ENCODE assay signal across 19 cellular contexts in genomic region chr1:167068761-167069160, GRCh38. TPM values are rescaled to one million over a fixed set of nuclear protein-coding genes. Genes with fewer than 3 reads are reported as not detected.
DNase-seq lines count a peak whose midpoint lies in the region; ATAC-seq, FAIRE-seq and TF ChIP-seq lines count a peak whose summit lies in the region.
"Had no signal": no experiment of that assay in that cellular context is flagged by ENCODE, and none has a peak within 500 bp of the region (broad histone marks: within the 10 kb centered on the region; RNA-seq: fewer than 3 reads in every experiment).

No MANE protein-coding gene starts in this region.

- no peak overlapping the region for H2BK120ac ChIP-seq in H9 (ENCODE audit: low read depth, low read length, poor library complexity, severe bottlenecking)

- no peak overlapping the region for H3K18ac ChIP-seq in H9 (ENCODE audit: insufficient read length, low read depth, low read length)

- H3K9me3 ChIP-seq in H9 (ENCODE audit: control insufficient read depth, low read depth, low read length) = no peaks in the 10 kb centered on the region
- H3K9me3 ChIP-seq in endodermal cell (ENCODE audit: control insufficient read depth, low read length) = no peaks in the 10 kb centered on the region

- no peaks in the 10 kb centered on the region for H3K79me2 ChIP-seq in H9 (ENCODE audit: insufficient read depth, low read length)

- H3K27me3 ChIP-seq in H9 (ENCODE audit: insufficient read depth, low read length) (no peaks in the 10 kb centered on the region), endodermal cell (ENCODE audit: control insufficient read depth, insufficient read depth, low read length, poor library complexity, severe bottlenecking) (no peaks in the 10 kb centered on the region)

- H2BK20ac ChIP-seq in H9 (ENCODE audit: low read depth, low read length, poor library complexity, severe bottlenecking) = no peak overlapping the region

- H2BK12ac ChIP-seq in H9 (ENCODE audit: insufficient read length, low read depth, low read length) = no peak overlapping the region

- no peak overlapping the region for H2BK15ac ChIP-seq in H9 (ENCODE audit: low read depth, low read length)

- H3K36me3 ChIP-seq in endodermal cell (ENCODE audit: control insufficient read depth, insufficient read depth, low read length) = no peaks in the 10 kb centered on the region

- DNase-seq in H9 = no peak
- DNase-seq in HTR-8/SVneo (ENCODE audit: insufficient read length, low spot score) = no peak
- peak; percentile 43 for DNase-seq in endodermal cell
- no peak for DNase-seq in NCI-H1694 (lab: John Stamatoyannopoulos, UW)
- DNase-seq: C1 segment of cervical spinal cord; CD4-positive, alpha-beta memory T cell; COR-L47; DMS153; DND-41; GOT3; H7 had no signal

- no peaks in the 10 kb centered on the region; the same call in none of the 2 replicates for H3K27me3 Mint-ChIP-seq in H9 (ENCODE audit: low read depth)
- H3K27me3 Mint-ChIP-seq in endodermal cell (ENCODE audit: insufficient read depth) = peaks cover 5% of the 10 kb centered on the region
- H3K27me3 Mint-ChIP-seq: CD4-positive, alpha-beta memory T cell had no signal

- H3K4ac ChIP-seq in H9 (ENCODE audit: low read depth, low read length) = no peak overlapping the region

- H3K4me1 ChIP-seq in H9 (ENCODE audit: insufficient read depth, low read length) (no peaks in the 10 kb centered on the region), endodermal cell (ENCODE audit: control insufficient read depth, insufficient read depth, low read length) (no peaks in the 10 kb centered on the region)

- no peak overlapping the region for H3K27ac Mint-ChIP-seq in H9
- H3K27ac Mint-ChIP-seq in endodermal cell = no peak overlapping the region

- no peak overlapping the region for H4K5ac ChIP-seq in H9 (ENCODE audit: insufficient read length, low read depth, low read length)

- no peak overlapping the region for H4K91ac ChIP-seq in H9 (ENCODE audit: insufficient read length, low read depth, low read length)

- no peaks in the 10 kb centered on the region for H3K9me3 Mint-ChIP-seq in H9
- no peaks in the 10 kb centered on the region for H3K9me3 Mint-ChIP-seq in endodermal cell
- H3K9me3 Mint-ChIP-seq: CD4-positive, alpha-beta memory T cell had no signal

- peaks cover 6 to 15% of the 10 kb centered on the region in 2 experiments for H3K4me1 Mint-ChIP-seq in H9
- peaks cover 3% of the 10 kb centered on the region for H3K4me1 Mint-ChIP-seq in endodermal cell

- no peak overlapping the region for H3K9ac ChIP-seq in H9 (ENCODE audit: extremely low read depth, insufficient read length, low read length)
- H3K9ac ChIP-seq in endodermal cell (ENCODE audit: extremely low read depth, low read length, poor library complexity, severe bottlenecking) = no peak overlapping the region

- H2BK5ac ChIP-seq in H9 (ENCODE audit: insufficient read length, low read length) = no peak overlapping the region

- no peak overlapping the region for H3K23ac ChIP-seq in H9 (ENCODE audit: insufficient read length, low read depth, low read length)

- FAIRE-seq in HTR-8/SVneo (lab: Jason Lieb, UNC) = peak; percentile 33
- FAIRE-seq: G401.6, GM12892 had no signal

- H3K36me3 Mint-ChIP-seq in H9 (ENCODE audit: insufficient read depth in 1 of 3, low read depth in 3 of 3) (no peaks in the 10 kb centered on the region), endodermal cell (ENCODE audit: low read depth) (no peaks in the 10 kb centered on the region)
- H3K36me3 Mint-ChIP-seq: CD4-positive, alpha-beta memory T cell had no signal

- no peak overlapping the region for H3K4me2 ChIP-seq in H9 (ENCODE audit: insufficient read depth, insufficient read length, low read length)

- no peak overlapping the region for H2AK5ac ChIP-seq in H9 (ENCODE audit: insufficient read length, low read length)

- no peak for ATAC-seq in HG02588 (IDR thresholded peaks at IDR 0.05; ENCODE audit: unreplicated experiment)
- ATAC-seq in HG02970 (IDR thresholded peaks at IDR 0.05; ENCODE audit: low FRiP score, unreplicated experiment) = no peak
- ATAC-seq: HCT116 had no signal

- H3K79me1 ChIP-seq in H9 (ENCODE audit: insufficient read depth, low read depth, low read length, poor library complexity, severe bottlenecking) = no peaks in the 10 kb centered on the region

- no peak overlapping the region for H2AFZ ChIP-seq in H9 (ENCODE audit: low read length)

- peaks cover 3% of the 10 kb centered on the region for H3K23me2 ChIP-seq in H9 (ENCODE audit: insufficient read length, low read depth, low read length, poor library complexity, severe bottlenecking)

- no peak overlapping the region for H3K14ac ChIP-seq in H9 (ENCODE audit: insufficient read depth, low read length)

- no peak overlapping the region for H3K56ac ChIP-seq in H9 (ENCODE audit: insufficient read length, low read depth, low read length)

- no peak overlapping the region for H3K4me3 ChIP-seq in endodermal cell (ENCODE audit: low read length)

- no CpG with 5 or more reads among the region's 13 CpGs for WGBS in H9 (ENCODE audit: extremely low coverage, insufficient read length, low lambda C conversion rate)
- WGBS in endodermal cell (ENCODE audit: insufficient coverage in 1 of 2, insufficient read length in 1 of 2), 2 experiments = 94 to 95% methylated on average over 13 of the region's 13 CpGs

- no peak overlapping the region for H3T11ph ChIP-seq in H9 (ENCODE audit: low read length)

- no peaks in the 10 kb centered on the region for H4K20me1 ChIP-seq in H9 (ENCODE audit: control insufficient read depth, insufficient read depth, insufficient read length)

- H4K8ac ChIP-seq in H9 (replicated peaks; ENCODE audit: insufficient read length, low read depth, low read length) = peak overlapping the region; percentile 19

- no peak overlapping the region for H3K4me3 Mint-ChIP-seq in H9
- no peak overlapping the region for H3K4me3 Mint-ChIP-seq in endodermal cell
- H3K4me3 Mint-ChIP-seq: CD4-positive, alpha-beta memory T cell had no signal

- no peak overlapping the region for H3K27ac ChIP-seq in H9 (ENCODE audit: insufficient read length, low read depth, low read length)
- no peak overlapping the region for H3K27ac ChIP-seq in endodermal cell (ENCODE audit: low read depth, low read length)

- TF ChIP-seq CTCF in H9 (conservative IDR thresholded peaks at IDR 0.05) = no peak
- TF ChIP-seq CTCF in endodermal cell (conservative IDR thresholded peaks at IDR 0.05) = no peak

RNA-seq across cellular contexts. Expression of gene GPA33, which starts 21.4 kb away (rescaled TPM):
- 0.11 TPM in 1 of 2 replicates, not detected in the other for total RNA-seq in H9 (2021)
- total RNA-seq in endodermal cell = 1 to 10 TPM in 1 of 2 donors, under 1 TPM in 1; 0.37 to 1.5 TPM
- 2.2 TPM for polyA plus RNA-seq in endodermal cell (2013, experiment 1 of 2)
- 1.4 TPM for polyA plus RNA-seq in endodermal cell (2013, experiment 2 of 2)
- total RNA-seq: A172, A673 had no signal
- polyA plus RNA-seq: BJ had no signal

RNA-seq across cellular contexts. Expression of gene STYXL2, which starts 25.1 kb away (rescaled TPM):
- total RNA-seq in H9 (2021) (0.09 and 0.13 TPM in 2 replicates), endodermal cell (1 to 10 TPM in 1 of 2 donors, under 1 TPM in 1; 0.99 to 5.2 TPM)
- 0.21 TPM for polyA plus RNA-seq in endodermal cell (2013, experiment 1 of 2)
- polyA plus RNA-seq in endodermal cell (2013, experiment 2 of 2) = 0.17 TPM
- total RNA-seq: A172; A673; CD4-positive, alpha-beta memory T cell had no signal
- polyA plus RNA-seq: BJ; CD4-positive, alpha-beta memory T cell had no signal
